ENCODE assay signal across 8 cellular contexts in the genomic region with DNA sequence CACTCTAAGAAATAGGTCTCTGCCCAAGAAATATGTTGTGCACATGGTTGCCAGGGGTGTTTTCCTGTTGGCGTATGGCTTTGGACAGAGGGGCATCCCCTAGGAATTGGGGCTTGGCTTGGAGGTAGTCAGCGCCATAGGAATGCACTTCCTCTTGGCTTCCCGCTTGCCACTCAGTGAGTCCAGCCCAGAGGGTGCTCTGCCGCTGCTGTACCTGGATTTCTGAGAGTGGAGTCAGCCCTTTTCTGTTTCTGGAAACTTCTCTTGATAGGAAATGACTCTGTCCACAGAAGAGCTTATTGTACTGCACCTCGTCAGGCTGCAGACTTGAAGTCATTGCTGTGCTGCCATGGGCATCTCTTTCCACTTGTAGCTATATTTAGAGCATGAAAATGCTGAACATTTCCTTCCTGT.
DNase-seq lines count a peak whose midpoint lies in the region; ATAC-seq, FAIRE-seq and TF ChIP-seq lines count a peak whose summit lies in the region.

No MANE protein-coding gene starts in this region.

- intact Hi-C loops in transverse colon (cut with DNase I; ENCODE audit: low total_unique reads): no loop called here

- no peak for FAIRE-seq in GM12892 (lab: Jason Lieb, UNC)

- in situ Hi-C loops in transverse colon (cut with MboI; ENCODE audit: low pct_ligation_motif_present in 1 of 4, low pct_unique_long_range_greater_than_20kb in 1 of 4, low sequenced_read_pairs in 3 of 4): no loop called here

- H3K36me3 Mint-ChIP-seq in activated naive CD8-positive, alpha-beta T cell treated with anti-CD3 and anti-CD28 coated beads, Interleukin-2, amount 10 ng/mL, durations not matched to agents 7 days and 5 days: peaks cover 8% of the 10 kb centered on the region

- DNase-seq in 8988T (peak; percentile 74), islet precursor cell (peak; percentile 59), transverse colon (no peak), GM12892 (ENCODE audit: insufficient read length) (no peak), NCI-H187 treated with DMSO at 0.1 percent for 48 hours (lab: John Stamatoyannopoulos, UW) (no peak), NCI-H2029 treated with DMSO at 0.1 percent for 48 hours (lab: John Stamatoyannopoulos, UW) (no peak)
- no peak for DNase-seq in activated naive CD8-positive, alpha-beta T cell treated with anti-CD3 and anti-CD28 coated beads, Interleukin-2, amount 10 ng/mL, durations not matched to agents 7 days and 5 days

- WGBS in transverse colon (ENCODE audit: low coverage in 1 of 2), 2 donors: 40 to 53% methylated on average over 1 to 5 of the region's 5 CpGs

- no peaks in the 10 kb centered on the region for H3K36me3 ChIP-seq in transverse colon

- peak; percentile 57 for ATAC-seq in HG02884 (IDR thresholded peaks at IDR 0.05; ENCODE audit: unreplicated experiment)
- peak; percentile 63 for ATAC-seq in activated naive CD8-positive, alpha-beta T cell treated with anti-CD3 and anti-CD28 coated beads, Interleukin-2, amount 10 ng/mL, durations not matched to agents 7 days and 5 days (ENCODE audit: low read depth)

- H3K27ac ChIP-seq in transverse colon: peak overlapping the region; percentile 34 to 53 (median 39)

- H3K4me3 ChIP-seq in transverse colon: peak overlapping the region in 1 of 4 donors; percentile 3

- H3K4me3 Mint-ChIP-seq in activated naive CD8-positive, alpha-beta T cell treated with anti-CD3 and anti-CD28 coated beads, Interleukin-2, amount 10 ng/mL, durations not matched to agents 7 days and 5 days: peak overlapping the region; percentile 54

- POLR2A ChIA-PET in activated naive CD8-positive, alpha-beta T cell treated with anti-CD3 and anti-CD28 coated beads, Interleukin-2, amount 10 ng/mL, durations not matched to agents 7 days and 5 days (lab: Charles Lee): no interaction called here

- TF ChIP-seq POLR2A in transverse colon (IDR thresholded peaks at IDR 0.05) (no peak), GM12892 (IDR thresholded peaks at IDR 0.05; ENCODE audit: low read depth, low read length) (no peak)

- no peaks in the 10 kb centered on the region for H3K27me3 Mint-ChIP-seq in activated naive CD8-positive, alpha-beta T cell treated with anti-CD3 and anti-CD28 coated beads, Interleukin-2, amount 10 ng/mL, durations not matched to agents 7 days and 5 days

- H3K9me3 ChIP-seq in transverse colon: no peaks in the 10 kb centered on the region

- no peak for TF ChIP-seq CTCF in transverse colon (IDR thresholded peaks at IDR 0.05)

- peaks cover 31% of the 10 kb centered on the region for H3K4me1 Mint-ChIP-seq in activated naive CD8-positive, alpha-beta T cell treated with anti-CD3 and anti-CD28 coated beads, Interleukin-2, amount 10 ng/mL, durations not matched to agents 7 days and 5 days

- no peaks in the 10 kb centered on the region for H3K27me3 ChIP-seq in transverse colon

- no peaks in the 10 kb centered on the region for H3K9me3 Mint-ChIP-seq in activated naive CD8-positive, alpha-beta T cell treated with anti-CD3 and anti-CD28 coated beads, Interleukin-2, amount 10 ng/mL, durations not matched to agents 7 days and 5 days

- peaks cover 25 to 74% (median 57%) of the 10 kb centered on the region in 4 donors for H3K4me1 ChIP-seq in transverse colon

- no peak for TF ChIP-seq EP300 in transverse colon (IDR thresholded peaks at IDR 0.05; ENCODE audit: low read depth)

- peak overlapping the region; percentile 8 for H3K27ac Mint-ChIP-seq in activated naive CD8-positive, alpha-beta T cell treated with anti-CD3 and anti-CD28 coated beads, Interleukin-2, amount 10 ng/mL, durations not matched to agents 7 days and 5 days

Comparison
In these comparisons a context has a peak if more than half of its experiments do, and no peak if none do; other contexts are left out.
1. DNase-seq: peak in 8988T (single experiment) and islet precursor cell (single experiment); none in activated naive CD8-positive, alpha-beta T cell treated with anti-CD3 and anti-CD28 coated beads, Interleukin-2, amount 10 ng/mL, durations not matched to agents 7 days and 5 days (single experiment), transverse colon (single experiment), GM12892 (single experiment), NCI-H187 treated with DMSO at 0.1 percent for 48 hours (single experiment) and NCI-H2029 treated with DMSO at 0.1 percent for 48 hours (single experiment).